In the genomic region with DNA sequence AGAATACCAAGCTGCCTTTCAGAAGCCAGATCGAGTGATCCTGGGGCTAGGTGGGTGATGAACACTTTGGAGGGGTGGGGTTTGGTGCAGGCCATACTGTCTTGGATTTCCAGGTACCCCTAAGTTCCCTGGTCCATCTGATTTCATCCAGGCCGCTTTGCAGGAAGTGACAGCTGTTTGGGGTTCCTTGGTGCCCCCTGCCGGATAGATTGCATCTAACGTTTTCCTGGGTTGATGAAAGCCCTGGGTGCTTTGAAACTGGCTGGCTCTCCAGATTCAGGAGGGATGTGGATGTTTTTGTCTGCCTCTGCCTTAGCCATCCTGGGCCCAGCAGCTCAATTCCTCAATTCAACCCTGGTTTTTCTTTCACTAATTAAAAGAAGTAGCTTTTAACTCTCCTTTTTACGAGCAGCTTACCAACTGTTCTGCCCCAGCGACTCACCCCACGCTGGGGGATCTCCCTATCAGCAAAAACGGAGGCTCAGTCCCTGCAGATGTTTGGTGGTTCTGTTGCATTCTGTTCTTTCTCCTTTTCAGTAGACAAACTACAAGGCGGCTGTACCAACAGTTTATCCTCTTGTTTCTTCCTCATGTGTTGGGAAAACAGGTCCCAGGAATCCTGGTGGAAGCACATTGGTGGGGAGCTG, we compare ENCODE assay signal across 8 cellular contexts. TPM values are rescaled to one million over a fixed set of nuclear protein-coding genes. Genes with fewer than 3 reads are reported as not detected.
DNase-seq lines count a peak whose midpoint lies in the region; ATAC-seq and TF ChIP-seq lines count a peak whose summit lies in the region.

No MANE protein-coding gene starts in this region.

- no peaks in the 10 kb centered on the region; the same call in 1 of the 2 replicates for H3K9me3 ChIP-seq in SJSA1 (replicated peaks)
- no peaks in the 10 kb centered on the region for H3K9me3 ChIP-seq in parathyroid adenoma (ENCODE audit: control insufficient read depth, low read length)
- H3K9me3 ChIP-seq in upper lobe of left lung = no peaks in the 10 kb centered on the region

- H3K4me3 ChIP-seq in Jurkat, Clone E6-1 (ENCODE audit: low read length) = no peak overlapping the region
- H3K4me3 ChIP-seq in SJSA1 (no peak overlapping the region), parathyroid adenoma (ENCODE audit: low read depth, low read length) (no peak overlapping the region), upper lobe of left lung (no peak overlapping the region)

- ATAC-seq in GM21528 (IDR thresholded peaks at IDR 0.05; ENCODE audit: low FRiP score, unreplicated experiment) (peak; percentile 80), upper lobe of left lung (ENCODE audit: low FRiP score in 2 of 2) (peak in 1 of 2 donors; percentile 79)

- H3K27ac ChIP-seq in SJSA1 (no peak overlapping the region), parathyroid adenoma (no peak overlapping the region), upper lobe of left lung (no peak overlapping the region)

- no peak for TF ChIP-seq POLR2A in upper lobe of left lung (IDR thresholded peaks at IDR 0.05)

- H3K27me3 ChIP-seq in SJSA1 (replicated peaks) (no peaks in the 10 kb centered on the region), parathyroid adenoma (ENCODE audit: control insufficient read depth, insufficient read depth, low read length) (no peaks in the 10 kb centered on the region), upper lobe of left lung (no peaks in the 10 kb centered on the region)

- no peak overlapping the region for H3K4me2 ChIP-seq in parathyroid adenoma (ENCODE audit: low read length)

- no peaks in the 10 kb centered on the region for H3K79me2 ChIP-seq in parathyroid adenoma

- TF ChIP-seq EP300 in upper lobe of left lung (IDR thresholded peaks at IDR 0.05) = no peak

- peak; percentile 59 for TF ChIP-seq CTCF in parathyroid adenoma (IDR thresholded peaks at IDR 0.05)
- TF ChIP-seq CTCF in upper lobe of left lung (IDR thresholded peaks at IDR 0.05) = peak; percentile 26 to 69 (median 43)

- H3K4me1 ChIP-seq in SJSA1 (replicated peaks) (no peaks in the 10 kb centered on the region), parathyroid adenoma (no peaks in the 10 kb centered on the region), upper lobe of left lung (no peaks in the 10 kb centered on the region)

- DNase-seq in DMS79 (lab: John Stamatoyannopoulos, UW) = peak; percentile 33
- peak; percentile 48 for DNase-seq in Jurkat, Clone E6-1 (ENCODE audit: low read depth, low spot score)
- DNase-seq in SJSA1 (ENCODE audit: low read depth in 1 of 2, low spot score in 2 of 2) = peak; percentile 64 to 75
- DNase-seq in activated naive CD4-positive, alpha-beta T cell (lab: John Stamatoyannopoulos, UW) = peak in 3 of 4 experiments; percentile 21 to 47 (median 32)
- DNase-seq in glomerular endothelial cell (ENCODE audit: extremely low read depth, low read depth, low spot score) = peak; percentile 31
- DNase-seq in upper lobe of left lung = peak in 1 of 2 donors; percentile 54

- H2AFZ ChIP-seq in parathyroid adenoma = no peak overlapping the region

- no peak overlapping the region for H3K9ac ChIP-seq in parathyroid adenoma

- 39 to 42% methylated on average over 9 of the region's 9 CpGs for WGBS in upper lobe of left lung, 2 donors

- H3K36me3 ChIP-seq in SJSA1 = no peaks in the 10 kb centered on the region
- H3K36me3 ChIP-seq in parathyroid adenoma (ENCODE audit: control insufficient read depth, insufficient read depth, low read length) = no peaks in the 10 kb centered on the region
- no peaks in the 10 kb centered on the region for H3K36me3 ChIP-seq in upper lobe of left lung

RNA-seq across cellular contexts. Expression of a gene that starts 37.1 kb away (rescaled TPM):
- 2.9 TPM for polyA plus RNA-seq in Jurkat, Clone E6-1 (2012; ENCODE audit: insufficient read depth, insufficient read length)
- total RNA-seq in SJSA1 (2014; rRNA removed; shearing (Covaris generic)) = 3.9 and 6.9 TPM in 2 replicates
- total RNA-seq in glomerular endothelial cell (0.24 and 0.58 TPM in 2 replicates), upper lobe of left lung (100 to 1,000 TPM in 1 of 6 donors, 10 to 100 TPM in 5; 10.1 to 101 (median 22.5) TPM)
